ENCODE assay signal across 8 cellular contexts in genomic region chr5:108642170-108642906, GRCh38.
DNase-seq lines count a peak whose midpoint lies in the region; TF ChIP-seq lines count a peak whose summit lies in the region.

No MANE protein-coding gene starts in this region.

- peaks cover 6% of the 10 kb centered on the region for H3K27me3 Mint-ChIP-seq in activated T-helper 2 cell treated with anti-CD3 and anti-CD28 coated beads, Interferon-gamma antibody, Interleukin-2, Interleukin-4, amounts not matched to agents 10 μg/mL and 5 μg/mL and 100 μg/mL, durations not matched to agents 14 hours and 24 hours and 36 hours (ENCODE audit: low read depth)

- no peak overlapping the region for H3K27ac ChIP-seq in KMS-11
- H3K27ac ChIP-seq in RWPE1: no peak overlapping the region
- no peak overlapping the region for H3K27ac ChIP-seq in parathyroid adenoma
- no peak overlapping the region for H3K27ac ChIP-seq in vagina

- no peaks in the 10 kb centered on the region for H3K9me3 Mint-ChIP-seq in activated T-helper 2 cell treated with anti-CD3 and anti-CD28 coated beads, Interferon-gamma antibody, Interleukin-2, Interleukin-4, amounts not matched to agents 10 μg/mL and 5 μg/mL and 100 μg/mL, durations not matched to agents 14 hours and 24 hours and 36 hours

- H3K27me3 ChIP-seq in KMS-11 (ENCODE audit: insufficient read depth, low read depth) (no peaks in the 10 kb centered on the region), parathyroid adenoma (ENCODE audit: control insufficient read depth, insufficient read depth, low read length) (no peaks in the 10 kb centered on the region), vagina (no peaks in the 10 kb centered on the region)

- H3K9ac ChIP-seq in KMS-11: no peak overlapping the region
- no peak overlapping the region for H3K9ac ChIP-seq in parathyroid adenoma

- CTCF ChIA-PET in GM10248 (lab: Yijun Ruan, JAX): interaction anchor here (0.7 to 3.7 kb wide), 50 partner anchors 9 to 1772 kb away, joined by 3 to 39 read pairs (median 4); partner anchors contain the start of gene PJA2
- CTCF ChIA-PET in RWPE1 (lab: Yijun Ruan, JAX): interaction anchor here (0.5 to 2.2 kb wide), 31 partner anchors 9 to 1827 kb away, joined by 3 to 13 read pairs (median 4); no protein-coding TSS in a partner anchor

- intact Hi-C loops in activated T-helper 2 cell treated with anti-CD3 and anti-CD28 coated beads, Interferon-gamma antibody, Interleukin-2, Interleukin-4, amounts not matched to agents 10 μg/mL and 5 μg/mL and 100 μg/mL, durations not matched to agents 14 hours and 24 hours and 36 hours (cut with micrococcal nuclease): loop anchor here (10.0 kb wide), 1 partner anchor 832 kb away; no protein-coding TSS in a partner anchor
- intact Hi-C loops in vagina (cut with DNase I): no loop called here

- TF ChIP-seq CTCF in GM10248 (IDR thresholded peaks at IDR 0.05; ENCODE audit: control extremely low read depth, extremely low read depth, low read depth, missing control alignments): peak; percentile 88
- TF ChIP-seq CTCF in KMS-11 (conservative IDR thresholded peaks at IDR 0.05; ENCODE audit: low read depth, low read length): peak; percentile 81
- TF ChIP-seq CTCF in RWPE1 (conservative IDR thresholded peaks at IDR 0.05; ENCODE audit: low read depth): peak; percentile 98
- TF ChIP-seq CTCF in parathyroid adenoma (IDR thresholded peaks at IDR 0.05): peak; percentile 75
- peak in 2 of 3 experiments; percentile 13 to 41 for TF ChIP-seq CTCF in vagina (IDR thresholded peaks at IDR 0.05)

- H3K79me2 ChIP-seq in KMS-11 (ENCODE audit: insufficient read depth, low read depth) (no peaks in the 10 kb centered on the region), parathyroid adenoma (no peaks in the 10 kb centered on the region)

- peaks cover 1% of the 10 kb centered on the region for H3K4me1 Mint-ChIP-seq in activated T-helper 2 cell treated with anti-CD3 and anti-CD28 coated beads, Interferon-gamma antibody, Interleukin-2, Interleukin-4, amounts not matched to agents 10 μg/mL and 5 μg/mL and 100 μg/mL, durations not matched to agents 14 hours and 24 hours and 36 hours (ENCODE audit: low read depth)

- no peaks in the 10 kb centered on the region for H3K9me3 ChIP-seq in parathyroid adenoma (ENCODE audit: control insufficient read depth, low read length)
- peaks cover 7% of the 10 kb centered on the region for H3K9me3 ChIP-seq in vagina

- H3K4me1 ChIP-seq in KMS-11 (ENCODE audit: low read depth, poor library complexity, severe bottlenecking) (no peaks in the 10 kb centered on the region), parathyroid adenoma (no peaks in the 10 kb centered on the region), vagina (no peaks in the 10 kb centered on the region)

- POLR2A ChIA-PET in GM10248 (lab: Yijun Ruan, JAX): interaction anchor here (0.5 kb wide), 1 partner anchor 742 kb away, joined by 4 read pairs; no protein-coding TSS in a partner anchor
- POLR2A ChIA-PET in RWPE1 (lab: Yijun Ruan, JAX; ENCODE audit: low non-redundant PET): no interaction called here

- H3K4me3 Mint-ChIP-seq in activated T-helper 2 cell treated with anti-CD3 and anti-CD28 coated beads, Interferon-gamma antibody, Interleukin-2, Interleukin-4, amounts not matched to agents 10 μg/mL and 5 μg/mL and 100 μg/mL, durations not matched to agents 14 hours and 24 hours and 36 hours (ENCODE audit: low read depth): no peak overlapping the region

- no peaks in the 10 kb centered on the region for H3K36me3 ChIP-seq in KMS-11 (ENCODE audit: insufficient read depth)
- no peaks in the 10 kb centered on the region for H3K36me3 ChIP-seq in parathyroid adenoma (ENCODE audit: control insufficient read depth, insufficient read depth, low read length)
- no peaks in the 10 kb centered on the region for H3K36me3 ChIP-seq in vagina

- H4K20me1 ChIP-seq in KMS-11 (ENCODE audit: insufficient read depth): no peaks in the 10 kb centered on the region

- no peak for TF ChIP-seq POLR2A in vagina (IDR thresholded peaks at IDR 0.05)

- H3K4me2 ChIP-seq in KMS-11 (0 out of 2 replicates have a peak overlapping the region, but pooled peaks have one; percentile 13), parathyroid adenoma (ENCODE audit: low read length) (peak overlapping the region; percentile 60)

- DNase-seq in GM10248 (ENCODE audit: extremely low spot score) (peak; percentile 69), H4 (ENCODE audit: low spot score) (peak; percentile 86), RWPE1 (ENCODE audit: low spot score) (peak; percentile 92), foreskin melanocyte (peak; percentile 59), vagina (ENCODE audit: extremely low spot score in 2 of 2) (no peak)
- peak; percentile 16 for DNase-seq in activated T-helper 2 cell treated with anti-CD3 and anti-CD28 coated beads, Interferon-gamma antibody, Interleukin-2, Interleukin-4, amounts not matched to agents 10 μg/mL and 5 μg/mL and 100 μg/mL, durations not matched to agents 14 hours and 24 hours and 36 hours (ENCODE audit: low spot score)

- H3K36me3 Mint-ChIP-seq in activated T-helper 2 cell treated with anti-CD3 and anti-CD28 coated beads, Interferon-gamma antibody, Interleukin-2, Interleukin-4, amounts not matched to agents 10 μg/mL and 5 μg/mL and 100 μg/mL, durations not matched to agents 14 hours and 24 hours and 36 hours (ENCODE audit: low read depth): no peaks in the 10 kb centered on the region

- no peak overlapping the region for H3K27ac Mint-ChIP-seq in activated T-helper 2 cell treated with anti-CD3 and anti-CD28 coated beads, Interferon-gamma antibody, Interleukin-2, Interleukin-4, amounts not matched to agents 10 μg/mL and 5 μg/mL and 100 μg/mL, durations not matched to agents 14 hours and 24 hours and 36 hours

- H3K4me3 ChIP-seq in KMS-11 (IDR thresholded peaks at IDR 0.05; ENCODE audit: insufficient read depth, low read depth, low read length) (no peak overlapping the region), parathyroid adenoma (ENCODE audit: low read depth, low read length) (no peak overlapping the region), vagina (no peak overlapping the region)

- peak overlapping the region; percentile 71; the same call in 1 of the 2 replicates for H2AFZ ChIP-seq in KMS-11 (ENCODE audit: low read depth)
- peak overlapping the region; percentile 58 for H2AFZ ChIP-seq in parathyroid adenoma

Comparison
In these comparisons a context has a peak if more than half of its experiments do, and no peak if none do; other contexts are left out.
1. DNase-seq: peak in GM10248 (single experiment), H4 (single experiment), RWPE1 (single experiment), activated T-helper 2 cell treated with anti-CD3 and anti-CD28 coated beads, Interferon-gamma antibody, Interleukin-2, Interleukin-4, amounts not matched to agents 10 μg/mL and 5 μg/mL and 100 μg/mL, durations not matched to agents 14 hours and 24 hours and 36 hours (single experiment) and foreskin melanocyte (single experiment); none in vagina (0 of 2).
2. CTCF ChIP-seq: peak in every context shown above with its lines; median percentile 98 in RWPE1; 88 in GM10248; 81 in KMS-11; 75 in parathyroid adenoma; 27 in vagina.